Comparison of ENCODE assay signal across 19 cellular contexts in genomic region chr4:102579794-102580462, GRCh38.
DNase-seq lines count a peak whose midpoint lies in the region; ATAC-seq and TF ChIP-seq lines count a peak whose summit lies in the region.
"Had no signal": no experiment of that assay in that cellular context is flagged by ENCODE, and none has a peak within 500 bp of the region (broad histone marks: within the 10 kb centered on the region; RNA-seq: fewer than 3 reads in every experiment).

No MANE protein-coding gene starts in this region.

- TF ChIP-seq CTCF in activated B cell treated with CpG ODN at 0.5 μM for 24 hours (IDR thresholded peaks at IDR 0.05) (no peak), SK-N-SH (IDR thresholded peaks at IDR 0.05) (no peak), Calu3 (IDR thresholded peaks at IDR 0.05; ENCODE audit: unreplicated experiment) (no peak)

- no peaks in the 10 kb centered on the region for H3K9me2 ChIP-seq in SK-N-SH

- peak; percentile 16 for ATAC-seq in GM18870 (IDR thresholded peaks at IDR 0.05; ENCODE audit: unreplicated experiment)
- ATAC-seq in activated B cell treated with CpG ODN at 0.5 μM for 24 hours (ENCODE audit: low read depth): no peak
- ATAC-seq in naive thymus-derived CD4-positive, alpha-beta T cell: no peak
- ATAC-seq: heart right ventricle had no signal

- no peak overlapping the region for H3K27ac ChIP-seq in naive thymus-derived CD4-positive, alpha-beta T cell (ENCODE audit: low read depth, low read length)
- H3K27ac ChIP-seq in SK-N-SH (ENCODE audit: low read depth in 2 of 2, low read length in 1 of 2): no peak overlapping the region
- H3K27ac ChIP-seq: ascending aorta, heart right ventricle, ovary had no signal

- POLR2A ChIA-PET in activated B cell treated with CpG ODN at 0.5 μM for 24 hours (lab: Charles Lee) (interaction anchor here (2.9 kb wide), 1 partner anchor 16 kb away, joined by 10 read pairs; no protein-coding TSS in a partner anchor), SK-N-SH (lab: Yijun Ruan, JAX) (no interaction called here)
- POLR2A ChIA-PET in naive thymus-derived CD4-positive, alpha-beta T cell (lab: Charles Lee): interaction anchor here (0.7 to 1.7 kb wide), 6 partner anchors 9 to 289 kb away, joined by 3 to 5 read pairs (median 3); no protein-coding TSS in a partner anchor

- CTCF ChIA-PET in activated naive CD4-positive, alpha-beta T cell treated with anti-CD3 and anti-CD28 coated beads for 36 hours (lab: Charles Lee): interaction anchor here (0.7 to 2.2 kb wide), 6 partner anchors 10 to 107 kb away, joined by 3 to 11 read pairs (median 4); no protein-coding TSS in a partner anchor
- CTCF ChIA-PET in activated B cell treated with CpG ODN at 0.5 μM for 24 hours (lab: Charles Lee): interaction anchor here (1.0 kb wide), 1 partner anchor 15 kb away, joined by 3 read pairs; no protein-coding TSS in a partner anchor
- CTCF ChIA-PET in naive thymus-derived CD4-positive, alpha-beta T cell (lab: Charles Lee): interaction anchor here (0.7 to 1.1 kb wide), 2 partner anchors 18 to 46 kb away, joined by 3 read pairs; no protein-coding TSS in a partner anchor
- CTCF ChIA-PET in SK-N-SH (lab: Yijun Ruan, JAX): interaction anchor here (1.6 to 1.8 kb wide), 2 partner anchors 11 to 12 kb away, joined by 5 read pairs; no protein-coding TSS in a partner anchor
- CTCF ChIA-PET in Calu3 (lab: Charles Lee): no interaction called here

- H3K36me3 Mint-ChIP-seq in activated naive CD4-positive, alpha-beta T cell treated with anti-CD3 and anti-CD28 coated beads for 36 hours (ENCODE audit: low read depth): peaks cover 58% of the 10 kb centered on the region
- H3K36me3 Mint-ChIP-seq in activated B cell treated with CpG ODN at 0.5 μM for 24 hours (ENCODE audit: low read depth) (peaks cover 93% of the 10 kb centered on the region), Calu3 (ENCODE audit: insufficient read depth, unreplicated experiment) (peaks cover 7% of the 10 kb centered on the region)
- H3K36me3 Mint-ChIP-seq in naive thymus-derived CD4-positive, alpha-beta T cell: peaks cover 34 to 72% (median 54%) of the 10 kb centered on the region in 5 donors

- peak overlapping the region; percentile 76 for H3K27ac Mint-ChIP-seq in activated naive CD4-positive, alpha-beta T cell treated with anti-CD3 and anti-CD28 coated beads for 36 hours
- H3K27ac Mint-ChIP-seq in activated B cell treated with CpG ODN at 0.5 μM for 24 hours (peak overlapping the region; percentile 50), Calu3 (ENCODE audit: unreplicated experiment) (no peak overlapping the region)
- peak overlapping the region; percentile 29 to 83 (median 49) for H3K27ac Mint-ChIP-seq in naive thymus-derived CD4-positive, alpha-beta T cell

- H3K4me2 ChIP-seq in SK-N-SH: no peak overlapping the region

- intact Hi-C loops in activated naive CD4-positive, alpha-beta T cell treated with anti-CD3 and anti-CD28 coated beads for 36 hours (cut with micrococcal nuclease): loop anchor here (1.0 to 2.0 kb wide), 7 partner anchors 16 to 77 kb away; no protein-coding TSS in a partner anchor
- intact Hi-C loops in activated B cell treated with CpG ODN at 0.5 μM for 24 hours (cut with micrococcal nuclease): no loop called here
- intact Hi-C loops in naive thymus-derived CD4-positive, alpha-beta T cell (cut with micrococcal nuclease): loop anchor here (1.0 to 5.0 kb wide), 4 partner anchors 8 to 45 kb away; no protein-coding TSS in a partner anchor
- intact Hi-C loops in Calu3 (cut with micrococcal nuclease; ENCODE audit: unreplicated experiment): no loop called here

- H4K20me1 ChIP-seq in SK-N-SH (ENCODE audit: insufficient read depth): no peaks in the 10 kb centered on the region

- peaks cover 14 to 45% (median 23%) of the 10 kb centered on the region in 3 experiments for H3K36me3 ChIP-seq in naive thymus-derived CD4-positive, alpha-beta T cell (ENCODE audit: control insufficient read depth in 2 of 3, insufficient read depth in 3 of 3, low read length in 3 of 3)
- H3K36me3 ChIP-seq in SK-N-SH (replicated peaks in 1 of 2; ENCODE audit: control insufficient read depth in 1 of 2, insufficient read depth in 2 of 2, low read length in 1 of 2): peaks cover 45 to 63% of the 10 kb centered on the region in 2 experiments
- H3K36me3 ChIP-seq: ovary had no signal

- WGBS in SK-N-SH (ENCODE audit: low lambda C conversion rate): 93% methylated on average over 2 of the region's 2 CpGs

- TF ChIP-seq EP300 in SK-N-SH (IDR thresholded peaks at IDR 0.05; ENCODE audit: borderline replicate concordance in 1 of 2, low read depth in 1 of 2, low read length in 1 of 2): no peak

- H3K9ac ChIP-seq in SK-N-SH: no peak overlapping the region

- H2AFZ ChIP-seq in SK-N-SH (ENCODE audit: low read depth): no peak overlapping the region

- no TSS peak for BruUV-seq in Calu3 (replicated peaks; lab: Mats Ljungman, UMichigan)

- no peaks in the 10 kb centered on the region for H3F3A ChIP-seq in SK-N-SH (replicated peaks; ENCODE audit: insufficient read depth)

- no peak overlapping the region for H3K4me3 ChIP-seq in naive thymus-derived CD4-positive, alpha-beta T cell (ENCODE audit: low read length)
- H3K4me3 ChIP-seq in SK-N-SH (ENCODE audit: low read depth in 2 of 2, low read length in 1 of 2): no peak overlapping the region
- H3K4me3 ChIP-seq: ascending aorta, heart right ventricle, ovary had no signal

- TF ChIP-seq RAD21 in SK-N-SH (IDR thresholded peaks at IDR 0.05; ENCODE audit: low read length): no peak

- H3K79me2 ChIP-seq in SK-N-SH (ENCODE audit: insufficient read depth): no peaks in the 10 kb centered on the region

- H3K9me3 Mint-ChIP-seq in activated naive CD4-positive, alpha-beta T cell treated with anti-CD3 and anti-CD28 coated beads for 36 hours: no peaks in the 10 kb centered on the region
- H3K9me3 Mint-ChIP-seq in activated B cell treated with CpG ODN at 0.5 μM for 24 hours (no peaks in the 10 kb centered on the region), Calu3 (ENCODE audit: low read depth, unreplicated experiment) (no peaks in the 10 kb centered on the region)
- no peaks in the 10 kb centered on the region for H3K9me3 Mint-ChIP-seq in naive thymus-derived CD4-positive, alpha-beta T cell

- H3K4me1 Mint-ChIP-seq in activated naive CD4-positive, alpha-beta T cell treated with anti-CD3 and anti-CD28 coated beads for 36 hours (ENCODE audit: low read depth): peaks cover 62% of the 10 kb centered on the region
- H3K4me1 Mint-ChIP-seq in activated B cell treated with CpG ODN at 0.5 μM for 24 hours (peaks cover 36% of the 10 kb centered on the region), Calu3 (ENCODE audit: low read depth, unreplicated experiment) (peaks cover 21% of the 10 kb centered on the region)
- H3K4me1 Mint-ChIP-seq in naive thymus-derived CD4-positive, alpha-beta T cell: peaks cover 19 to 80% (median 73%) of the 10 kb centered on the region in 7 donors

- peaks cover 2 to 31% of the 10 kb centered on the region in 2 donors for H3K4me1 ChIP-seq in naive thymus-derived CD4-positive, alpha-beta T cell (ENCODE audit: control insufficient read depth in 2 of 2, insufficient read depth in 2 of 2, low read length in 2 of 2)
- no peaks in the 10 kb centered on the region; a peak in 1 of 4 replicates for H3K4me1 ChIP-seq in SK-N-SH (ENCODE audit: control insufficient read depth in 1 of 2, insufficient read depth in 2 of 2, low read depth in 1 of 2, low read length in 1 of 2)
- H3K4me1 ChIP-seq: ascending aorta had no signal

- H3K4me3 Mint-ChIP-seq in activated naive CD4-positive, alpha-beta T cell treated with anti-CD3 and anti-CD28 coated beads for 36 hours: no peak overlapping the region
- no peak overlapping the region for H3K4me3 Mint-ChIP-seq in activated B cell treated with CpG ODN at 0.5 μM for 24 hours
- H3K4me3 Mint-ChIP-seq in naive thymus-derived CD4-positive, alpha-beta T cell: peak overlapping the region in 3 of 10 donors; percentile 16 to 35 (median 30)
- H3K4me3 Mint-ChIP-seq in Calu3 (ENCODE audit: low read depth, unreplicated experiment): no peak overlapping the region

- no peak for DNase-seq in activated naive CD4-positive, alpha-beta T cell treated with anti-CD3 and anti-CD28 coated beads for 36 hours
- DNase-seq in activated naive CD4-positive, alpha-beta T cell treated with anti-CD3 and anti-CD28 coated beads, Interleukin-2, amount 50 U/mL, for 16 hours: no peak
- DNase-seq in activated B cell treated with CpG ODN at 0.5 μM for 24 hours (no peak), SK-N-SH (no peak), Calu3 (no peak), HCEC 1CT (no peak)
- DNase-seq in naive thymus-derived CD4-positive, alpha-beta T cell: no peak
- DNase-seq: activated CD4-positive, CD25-positive, alpha-beta regulatory T cell treated with anti-CD3 and anti-CD28 coated beads, Interleukin-2, amount 50 U/mL, for 72 hours; activated T-cell treated with anti-CD3 and anti-CD28 coated beads, Interleukin-2, amount 50 U/mL, for 1 hour; heart right ventricle; NCI-H1105 treated with DMSO at 0.1 percent for 48 hours; NCI-H2107; NCI-H524 treated with DMSO at 0.1 percent for 48 hours; OCI-M1; ovary; SIG-M5; T1000 had no signal

- no peaks in the 10 kb centered on the region for H3K27me3 Mint-ChIP-seq in activated naive CD4-positive, alpha-beta T cell treated with anti-CD3 and anti-CD28 coated beads for 36 hours (ENCODE audit: low read depth)
- H3K27me3 Mint-ChIP-seq in activated B cell treated with CpG ODN at 0.5 μM for 24 hours (no peaks in the 10 kb centered on the region), Calu3 (ENCODE audit: unreplicated experiment) (no peaks in the 10 kb centered on the region)
- no peaks in the 10 kb centered on the region for H3K27me3 Mint-ChIP-seq in naive thymus-derived CD4-positive, alpha-beta T cell

- H3K9me3 ChIP-seq in naive thymus-derived CD4-positive, alpha-beta T cell (ENCODE audit: control insufficient read depth in 2 of 3, low read length in 3 of 3): no peaks in the 10 kb centered on the region
- no peaks in the 10 kb centered on the region for H3K9me3 ChIP-seq in SK-N-SH
- H3K9me3 ChIP-seq: ascending aorta, heart right ventricle, ovary had no signal

- H3K27me3 ChIP-seq in naive thymus-derived CD4-positive, alpha-beta T cell (ENCODE audit: control insufficient read depth in 2 of 2, insufficient read depth in 2 of 2, low read length in 2 of 2): no peaks in the 10 kb centered on the region
- no peaks in the 10 kb centered on the region for H3K27me3 ChIP-seq in SK-N-SH (ENCODE audit: insufficient read depth)
- H3K27me3 ChIP-seq: ascending aorta, heart right ventricle, ovary had no signal

Comparison
In these comparisons a context has a peak if more than half of its experiments do, and no peak if none do; other contexts are left out.
1. intact Hi-C loops: an anchor here in activated naive CD4-positive, alpha-beta T cell treated with anti-CD3 and anti-CD28 coated beads for 36 hours (1.0 to 2.0 kb wide) and naive thymus-derived CD4-positive, alpha-beta T cell (1.0 to 5.0 kb wide); none called in activated B cell treated with CpG ODN at 0.5 μM for 24 hours and Calu3.